15 cellular contexts compared by ENCODE assay signal in the genomic region with DNA sequence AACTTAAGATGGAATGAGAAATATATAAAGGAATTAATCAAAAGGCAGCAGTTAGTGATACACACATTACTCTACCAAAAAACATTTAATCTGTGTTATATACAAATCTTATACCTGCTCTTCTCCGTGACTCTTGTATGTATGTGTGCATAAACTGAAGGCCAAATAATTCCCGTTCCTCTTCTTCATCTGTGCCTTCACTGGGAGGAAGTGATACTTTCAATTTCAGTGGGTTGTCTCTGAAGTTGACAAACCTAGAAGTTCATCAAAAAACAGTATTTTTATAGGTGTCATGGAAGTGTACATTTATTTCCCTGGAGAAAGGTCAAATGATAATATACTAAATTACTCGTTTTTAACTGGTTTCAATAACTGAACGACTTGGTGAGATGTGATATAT. TPM values are rescaled to one million over a fixed set of nuclear protein-coding genes. Genes with fewer than 3 reads are reported as not detected.
DNase-seq lines count a peak whose midpoint lies in the region; ATAC-seq and TF ChIP-seq lines count a peak whose summit lies in the region.
"Had no signal": no experiment of that assay in that cellular context is flagged by ENCODE, and none has a peak within 500 bp of the region (broad histone marks: within the 10 kb centered on the region; RNA-seq: fewer than 3 reads in every experiment).

No MANE protein-coding gene starts in this region.

- no peak overlapping the region for H3K9ac ChIP-seq in Karpas-422 (ENCODE audit: low read length)

- H3K27ac ChIP-seq in Karpas-422 (ENCODE audit: low read length) (peak overlapping the region; percentile 16), RWPE1 (no peak overlapping the region)

- no peaks in the 10 kb centered on the region for H4K20me1 ChIP-seq in Karpas-422 (ENCODE audit: insufficient read depth, low read depth, low read length)

- H3K4me1 ChIP-seq in Karpas-422 (ENCODE audit: low read length) = peaks cover 11% of the 10 kb centered on the region
- H3K4me1 ChIP-seq: HAP-1 had no signal

- H3K4me3 ChIP-seq in Karpas-422 (ENCODE audit: low read length) = no peak overlapping the region
- H3K4me3 ChIP-seq: HAP-1, lung had no signal

- DNase-seq in activated T-cell treated with anti-CD3 and anti-CD28 coated beads, Interleukin-2, amount 50 U/mL, for 72 hours = no peak
- DNase-seq in activated T-cell treated with anti-CD3 and anti-CD28 coated beads, Interleukin-2, amount 50 U/mL, for 1 hour = no peak
- DNase-seq in Karpas-422 = no peak
- DNase-seq in pons (ENCODE audit: low spot score) = peak; percentile 37
- no peak for DNase-seq in GOT3 (lab: John Stamatoyannopoulos, UW)
- no peak for DNase-seq in OCI-M1 (lab: John Stamatoyannopoulos, UW)
- no peak for DNase-seq in RWPE1 (ENCODE audit: low spot score)
- DNase-seq: NCI-H69, T1000 had no signal

- peaks cover 9% of the 10 kb centered on the region for H3K4me1 Mint-ChIP-seq in activated T-cell treated with anti-CD3 and anti-CD28 coated beads, Interleukin-2, amount 50 U/mL, for 72 hours (ENCODE audit: low read depth)

- H3K4me2 ChIP-seq in Karpas-422 (ENCODE audit: low read depth, low read length, poor library complexity, severe bottlenecking) = peak overlapping the region; percentile 29

- H3K27ac Mint-ChIP-seq in activated T-cell treated with anti-CD3 and anti-CD28 coated beads, Interleukin-2, amount 50 U/mL, for 72 hours = peak overlapping the region; percentile 80
- H3K27ac Mint-ChIP-seq: activated T-helper 1 cell treated with anti-CD3 and anti-CD28 coated beads, Interleukin-12 subunit alpha, Interleukin-12 subunit beta, Interleukin-2, Interleukin-4 antibody, amounts not matched to agents 30 ng/mL and 10 ng/mL and 1 ng/mL, durations not matched to agents 14 hours and 24 hours and 36 hours; type B pancreatic cell had no signal

- ATAC-seq in activated T-cell treated with anti-CD3 and anti-CD28 coated beads, Interleukin-2, amount 50 U/mL, for 72 hours (replicated peaks in 1 of 2) = no peak
- peak; percentile 78 for ATAC-seq in GM21737 (IDR thresholded peaks at IDR 0.05; ENCODE audit: unreplicated experiment)

- H2AFZ ChIP-seq in Karpas-422 (ENCODE audit: low read length) = peak overlapping the region; percentile 57; the same call in 1 of the 2 replicates

- peak overlapping the region in 1 of 2 donors; percentile 13 for H3K4me3 Mint-ChIP-seq in activated T-cell treated with anti-CD3 and anti-CD28 coated beads, Interleukin-2, amount 50 U/mL, for 72 hours
- H3K4me3 Mint-ChIP-seq: activated T-helper 1 cell treated with anti-CD3 and anti-CD28 coated beads, Interleukin-12 subunit alpha, Interleukin-12 subunit beta, Interleukin-2, Interleukin-4 antibody, amounts not matched to agents 30 ng/mL and 10 ng/mL and 1 ng/mL, durations not matched to agents 14 hours and 24 hours and 36 hours; type B pancreatic cell had no signal

- H3K9me3 Mint-ChIP-seq in activated T-cell treated with anti-CD3 and anti-CD28 coated beads, Interleukin-2, amount 50 U/mL, for 72 hours = no peaks in the 10 kb centered on the region
- H3K9me3 Mint-ChIP-seq: activated T-helper 1 cell treated with anti-CD3 and anti-CD28 coated beads, Interleukin-12 subunit alpha, Interleukin-12 subunit beta, Interleukin-2, Interleukin-4 antibody, amounts not matched to agents 30 ng/mL and 10 ng/mL and 1 ng/mL, durations not matched to agents 14 hours and 24 hours and 36 hours; type B pancreatic cell had no signal

- POLR2A ChIA-PET in RWPE1 (lab: Yijun Ruan, JAX; ENCODE audit: low non-redundant PET) = no interaction called here

- H3K36me3 Mint-ChIP-seq in activated T-cell treated with anti-CD3 and anti-CD28 coated beads, Interleukin-2, amount 50 U/mL, for 72 hours (ENCODE audit: insufficient read depth in 2 of 2) = peaks cover 7 to 11% of the 10 kb centered on the region in 2 donors

- no peaks in the 10 kb centered on the region for H3K9me3 ChIP-seq in Karpas-422 (ENCODE audit: low read length)
- H3K9me3 ChIP-seq: HAP-1 had no signal

- no peaks in the 10 kb centered on the region for H3K27me3 Mint-ChIP-seq in activated T-cell treated with anti-CD3 and anti-CD28 coated beads, Interleukin-2, amount 50 U/mL, for 72 hours (ENCODE audit: low read depth)
- H3K27me3 Mint-ChIP-seq: type B pancreatic cell had no signal

- TF ChIP-seq CTCF in RWPE1 (conservative IDR thresholded peaks at IDR 0.05; ENCODE audit: low read depth) = no peak

- peaks cover 28% of the 10 kb centered on the region; the same call in 1 of the 2 replicates for H3K36me3 ChIP-seq in Karpas-422 (ENCODE audit: insufficient read depth, low read length)

- H3K27me3 ChIP-seq in Karpas-422 (ENCODE audit: low read length) = no peaks in the 10 kb centered on the region

- no peaks in the 10 kb centered on the region for H3K79me2 ChIP-seq in Karpas-422 (ENCODE audit: low read length)

- no peaks in the 10 kb centered on the region for H3K9me2 ChIP-seq in Karpas-422 (replicated peaks; ENCODE audit: insufficient read depth, low read length)

- CTCF ChIA-PET in RWPE1 (lab: Yijun Ruan, JAX) = interaction anchor here (0.6 kb wide), 1 partner anchor 218 kb away, joined by 3 read pairs; no protein-coding TSS in a partner anchor

RNA-seq across cellular contexts. Expression of gene TRMT13, which starts 19.3 kb away (rescaled TPM):
- total RNA-seq in activated T-cell treated with anti-CD3 and anti-CD28 coated beads, Interleukin-2, amount 50 U/mL, for 72 hours = 10 to 100 TPM; 19.9 to 24.4 TPM
- 39.3 and 71.1 TPM in 2 replicates for total RNA-seq in Karpas-422 (2014; rRNA removed; shearing (Covaris generic); ENCODE audit: low replicate concordance)

RNA-seq across cellular contexts. Expression of gene SASS6, which starts 19.5 kb away (rescaled TPM):
- total RNA-seq in activated T-cell treated with anti-CD3 and anti-CD28 coated beads, Interleukin-2, amount 50 U/mL, for 72 hours = 10 to 100 TPM; 14.3 to 15.9 TPM
- total RNA-seq in Karpas-422 (2014; rRNA removed; shearing (Covaris generic); ENCODE audit: low replicate concordance) = 8.4 and 14.8 TPM in 2 replicates

RNA-seq across cellular contexts. Expression of gene LRRC39, which starts 25.8 kb away (rescaled TPM):
- total RNA-seq in activated T-cell treated with anti-CD3 and anti-CD28 coated beads, Interleukin-2, amount 50 U/mL, for 72 hours = 1 to 10 TPM in 1 of 2 donors, under 1 TPM in 1; 0.86 to 1.3 TPM
- 3.5 and 5.2 TPM in 2 replicates for total RNA-seq in Karpas-422 (2014; rRNA removed; shearing (Covaris generic); ENCODE audit: low replicate concordance)
- total RNA-seq: fibroblast of villous mesenchyme had no signal
